8 cellular contexts compared by ENCODE assay signal in genomic region chr4:1562371-1562770, GRCh38.
"Had no signal": no experiment of that assay in that cellular context is flagged by ENCODE, and none has a peak within 500 bp of the region (broad histone marks: within the 10 kb centered on the region; RNA-seq: fewer than 3 reads in every experiment).

No MANE protein-coding gene starts in this region.

- H3K4me3 ChIP-seq: GM12878 had no signal

- DNase-seq: GDM1, GF-D8 had no signal

- ATAC-seq: GM12878 had no signal

- FAIRE-seq: G401.6, GM12878, GM12891, GM12892, GM18507, GM19239 had no signal
